Comparison of ENCODE assay signal across 12 cellular contexts in the genomic region with DNA sequence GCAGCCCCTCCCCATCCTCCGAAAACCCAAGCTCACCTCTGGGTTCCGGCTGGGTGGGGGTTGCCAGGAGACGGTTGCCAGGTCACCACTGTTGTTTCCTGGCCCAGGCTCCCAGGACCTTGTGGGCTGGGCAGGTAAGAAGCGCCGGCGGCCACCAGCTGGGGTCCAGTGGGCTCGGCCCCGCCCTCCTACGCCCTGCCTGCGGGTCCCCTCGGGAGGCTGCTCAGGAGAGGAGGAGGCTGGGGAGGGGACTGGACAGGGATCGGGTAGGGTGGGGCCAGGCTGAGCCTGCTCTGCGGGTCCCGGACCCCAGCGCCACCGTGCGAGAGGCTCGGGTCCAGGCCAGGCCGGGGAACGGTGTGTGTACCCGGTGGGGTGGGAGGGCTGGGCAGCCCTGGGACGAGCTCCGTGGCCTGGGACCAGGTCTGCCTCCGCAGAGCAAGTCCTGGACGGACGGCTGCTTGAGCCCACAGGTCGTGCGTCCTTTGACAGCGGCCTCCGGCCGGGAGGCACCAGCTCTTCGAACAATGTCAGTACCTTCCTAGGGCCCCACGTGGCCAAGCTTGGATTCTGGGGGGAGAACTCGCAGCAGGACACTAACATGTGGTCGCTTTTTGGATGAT. TPM values are rescaled to one million over a fixed set of nuclear protein-coding genes. Genes with fewer than 3 reads are reported as not detected.
DNase-seq lines count a peak whose midpoint lies in the region; ATAC-seq and TF ChIP-seq lines count a peak whose summit lies in the region.
"Had no signal": no experiment of that assay in that cellular context is flagged by ENCODE, and none has a peak within 500 bp of the region (broad histone marks: within the 10 kb centered on the region; RNA-seq: fewer than 3 reads in every experiment).

A gene with protein sequence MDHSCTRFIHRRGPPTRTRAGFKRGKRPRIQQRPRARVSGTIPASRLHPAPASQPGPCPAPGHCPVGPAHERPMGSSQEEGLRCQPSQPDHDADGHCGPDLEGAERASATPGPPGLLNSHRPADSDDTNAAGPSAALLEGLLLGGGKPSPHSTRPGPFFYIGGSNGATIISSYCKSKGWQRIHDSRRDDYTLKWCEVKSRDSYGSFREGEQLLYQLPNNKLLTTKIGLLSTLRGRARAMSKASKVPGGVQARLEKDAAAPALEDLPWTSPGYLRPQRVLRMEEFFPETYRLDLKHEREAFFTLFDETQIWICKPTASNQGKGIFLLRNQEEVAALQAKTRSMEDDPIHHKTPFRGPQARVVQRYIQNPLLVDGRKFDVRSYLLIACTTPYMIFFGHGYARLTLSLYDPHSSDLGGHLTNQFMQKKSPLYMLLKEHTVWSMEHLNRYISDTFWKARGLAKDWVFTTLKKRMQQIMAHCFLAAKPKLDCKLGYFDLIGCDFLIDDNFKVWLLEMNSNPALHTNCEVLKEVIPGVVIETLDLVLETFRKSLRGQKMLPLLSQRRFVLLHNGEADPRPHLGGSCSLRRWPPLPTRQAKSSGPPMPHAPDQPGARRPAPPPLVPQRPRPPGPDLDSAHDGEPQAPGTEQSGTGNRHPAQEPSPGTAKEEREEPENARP (plus strand): TSS at position 88 of the 623 bp plus-strand sequence. CDS start 5,336 bp downstream, outside the sequence.

- ATAC-seq in body of pancreas (no peak), naive B cell (ENCODE audit: low read depth in 2 of 2) (peak; percentile 67 to 68), HG02763 (IDR thresholded peaks at IDR 0.05; ENCODE audit: unreplicated experiment) (no peak), HG03354 (IDR thresholded peaks at IDR 0.05; ENCODE audit: poor library complexity, severe bottlenecking, unreplicated experiment) (no peak), GM18498 (IDR thresholded peaks at IDR 0.05; ENCODE audit: unreplicated experiment) (no peak)

- TF ChIP-seq POLR2A in Peyer's patch (IDR thresholded peaks at IDR 0.05) (no peak), body of pancreas (IDR thresholded peaks at IDR 0.05) (no peak)

- CTCF ChIA-PET in CD4-positive, alpha-beta memory T cell (lab: Charles Lee; ENCODE audit: partially characterized antibody) = interaction anchor here (1.6 kb wide), 1 partner anchor 51 kb away, joined by 7 read pairs; no protein-coding TSS in a partner anchor

- H3K27me3 Mint-ChIP-seq in CD4-positive, alpha-beta memory T cell = peaks cover 2 to 8% of the 10 kb centered on the region in 2 donors
- peaks cover 7 to 36% (median 17%) of the 10 kb centered on the region in 3 donors for H3K27me3 Mint-ChIP-seq in naive B cell

- H3K4me3 Mint-ChIP-seq in CD4-positive, alpha-beta memory T cell = peak within 1 kb of the TSS; percentile 4 to 48 (median 38)
- H3K4me3 Mint-ChIP-seq in naive B cell = peak within 1 kb of the TSS in 6 of 8 donors; percentile 58 to 77 (median 64)

- intact Hi-C loops in CD4-positive, alpha-beta memory T cell (cut with micrococcal nuclease) = no loop called here
- intact Hi-C loops in body of pancreas (cut with DNase I) = no loop called here

- no peaks in the 10 kb centered on the region for H3K36me3 ChIP-seq in CD4-positive, alpha-beta memory T cell (ENCODE audit: insufficient read depth, low read length)
- H3K36me3 ChIP-seq in Peyer's patch (no peaks in the 10 kb centered on the region), body of pancreas (replicated peaks in 1 of 2; ENCODE audit: insufficient read depth in 1 of 2, low read depth in 2 of 2) (no peaks in the 10 kb centered on the region)
- H3K36me3 ChIP-seq: SJCRH30 had no signal

- H3K9me3 Mint-ChIP-seq in CD4-positive, alpha-beta memory T cell = peaks cover 0 to 2% (median 0%) of the 10 kb centered on the region in 8 donors
- no peaks in the 10 kb centered on the region for H3K9me3 Mint-ChIP-seq in naive B cell

- no peaks in the 10 kb centered on the region for H3K27me3 ChIP-seq in CD4-positive, alpha-beta memory T cell (ENCODE audit: insufficient read depth, low read length)
- no peaks in the 10 kb centered on the region for H3K27me3 ChIP-seq in Peyer's patch
- no peaks in the 10 kb centered on the region for H3K27me3 ChIP-seq in body of pancreas

- peaks cover 7 to 37% (median 13%) of the 10 kb centered on the region in 4 donors for H3K4me1 Mint-ChIP-seq in CD4-positive, alpha-beta memory T cell
- H3K4me1 Mint-ChIP-seq in naive B cell = peaks cover 22 to 41% (median 35%) of the 10 kb centered on the region in 3 donors

- POLR2A ChIA-PET in CD4-positive, alpha-beta memory T cell (lab: Charles Lee; ENCODE audit: partially characterized antibody) = interaction anchor here (1.0 kb wide), 1 partner anchor 205 kb away, joined by 4 read pairs; no protein-coding TSS in a partner anchor

- TF ChIP-seq CTCF in Peyer's patch (IDR thresholded peaks at IDR 0.05) (no peak), body of pancreas (IDR thresholded peaks at IDR 0.05) (no peak)

- no peak within 1 kb of the TSS for H3K4me3 ChIP-seq in CD4-positive, alpha-beta memory T cell (ENCODE audit: low read length in 2 of 2)
- H3K4me3 ChIP-seq in Peyer's patch = peak within 1 kb of the TSS in 1 of 4 donors; percentile 9
- H3K4me3 ChIP-seq in body of pancreas = no peak within 1 kb of the TSS
- H3K4me3 ChIP-seq: SJCRH30 had no signal

- WGBS in body of pancreas, 2 donors = 72 to 89% methylated on average over 20 to 22 of the region's 35 CpGs

- no peaks in the 10 kb centered on the region for H3K36me3 Mint-ChIP-seq in CD4-positive, alpha-beta memory T cell
- peaks cover 5 to 10% of the 10 kb centered on the region in 2 donors for H3K36me3 Mint-ChIP-seq in naive B cell

- H3K9me3 ChIP-seq in CD4-positive, alpha-beta memory T cell (ENCODE audit: control insufficient read depth in 1 of 2, low read length in 2 of 2) = no peaks in the 10 kb centered on the region
- H3K9me3 ChIP-seq in Peyer's patch (no peaks in the 10 kb centered on the region), body of pancreas (no peaks in the 10 kb centered on the region)
- H3K9me3 ChIP-seq: SJCRH30 had no signal

- peaks cover 47% of the 10 kb centered on the region for H3K4me1 ChIP-seq in CD4-positive, alpha-beta memory T cell (ENCODE audit: insufficient read depth, low read length)
- H3K4me1 ChIP-seq in Peyer's patch (peaks cover 0 to 33% (median 2%) of the 10 kb centered on the region in 4 donors), body of pancreas (no peaks in the 10 kb centered on the region)

- H3K27ac Mint-ChIP-seq in CD4-positive, alpha-beta memory T cell = peak within 1 kb of the TSS in 5 of 7 donors; percentile 46 to 86 (median 73)
- H3K27ac Mint-ChIP-seq in naive B cell = peak within 1 kb of the TSS; percentile 63 to 91 (median 84)

- peak; percentile 67 to 81 (median 71) for DNase-seq in CD4-positive, alpha-beta memory T cell
- DNase-seq in Peyer's patch = peak; percentile 54 to 78 (median 58)
- peak in 3 of 4 donors; percentile 13 to 31 (median 27) for DNase-seq in body of pancreas
- peak; percentile 76 for DNase-seq in naive B cell
- no peak for DNase-seq in NK-92 (lab: John Stamatoyannopoulos, UW; ENCODE audit: unreplicated experiment)
- DNase-seq: DMS 273 treated with DMSO at 0.1 percent for 48 hours, NCI-H1105, SJCRH30 had no signal

- H3K27ac ChIP-seq in CD4-positive, alpha-beta memory T cell (ENCODE audit: low read depth, low read length) = peak within 1 kb of the TSS; percentile 43
- H3K27ac ChIP-seq in Peyer's patch (no peak within 1 kb of the TSS), body of pancreas (no peak within 1 kb of the TSS)
- H3K27ac ChIP-seq: SJCRH30 had no signal

RNA-seq across cellular contexts. Expression of the gene that starts here (rescaled TPM):
- total RNA-seq in CD4-positive, alpha-beta memory T cell = not detected
- under 1 TPM; 0.27 to 0.45 TPM for polyA plus RNA-seq in CD4-positive, alpha-beta memory T cell
- total RNA-seq in Peyer's patch (1 to 10 TPM in 3 of 4 donors, not detected in 1; 1.6 to 3.6 (median 1.8) TPM), body of pancreas (under 1 TPM; 0.66 to 0.78 TPM)
- not detected for polyA plus RNA-seq in naive B cell (ENCODE audit: low read depth in 6 of 6)
- total RNA-seq: fibroblast of villous mesenchyme had no signal

Comparison
In these comparisons a context has a peak if more than half of its experiments do, and no peak if none do; other contexts are left out.
1. Peak in DNase-seq and H3K27ac ChIP-seq in CD4-positive, alpha-beta memory T cell; RNA of the gene not detected or under 1 TPM.
2. Peak in DNase-seq in body of pancreas; RNA of the gene not detected or under 1 TPM.
3. Peak in DNase-seq and ATAC-seq in naive B cell; RNA of the gene not detected or under 1 TPM.